ENCODE assay signal across 1 cellular context in genomic region chr13:45337803-45338202, GRCh38.
TF ChIP-seq lines count a peak whose summit lies in the region.

No MANE protein-coding gene starts in this region.

TF ChIP-seq in SK-N-SH, 30 proteins besides CTCF, POLR2A, EP300 and RAD21 (continued from another document):
- no peak for TF ChIP-seq ELF1 (IDR thresholded peaks at IDR 0.05)
